16 cellular contexts compared by ENCODE assay signal in the genomic region with DNA sequence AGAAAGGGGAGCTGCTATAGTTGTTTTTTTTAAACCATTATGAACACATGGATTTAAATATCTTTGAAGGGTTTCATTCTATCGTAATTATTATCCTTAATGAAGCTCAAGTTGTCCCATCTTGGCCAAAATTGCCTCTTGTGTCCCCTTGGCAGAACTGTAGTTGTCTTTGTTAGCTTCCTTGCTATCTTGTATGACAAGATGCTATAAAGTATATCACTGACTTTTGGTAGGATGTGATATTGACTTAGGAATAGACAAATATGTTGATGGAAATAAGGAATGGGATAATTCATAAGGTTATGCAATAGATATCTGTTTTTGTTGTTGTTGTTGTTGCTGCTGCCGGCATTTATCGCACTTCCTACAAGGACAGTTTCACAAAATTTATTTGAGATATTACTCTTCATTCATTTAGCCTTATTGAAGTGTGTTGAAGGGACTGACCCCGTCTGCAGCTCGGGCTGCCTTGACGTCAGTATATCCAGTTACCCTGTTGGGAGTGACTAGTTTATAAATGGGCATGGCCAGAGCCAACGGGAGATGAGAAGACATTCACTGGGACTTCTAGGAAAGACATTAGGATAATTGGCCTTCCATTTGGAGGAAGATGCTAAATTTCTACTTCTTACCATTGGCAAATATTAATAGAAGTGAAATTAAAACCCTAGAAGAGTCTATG. TPM values are rescaled to one million over a fixed set of nuclear protein-coding genes. Genes with fewer than 3 reads are reported as not detected.
DNase-seq lines count a peak whose midpoint lies in the region; ATAC-seq and TF ChIP-seq lines count a peak whose summit lies in the region.
"Had no signal": no experiment of that assay in that cellular context is flagged by ENCODE, and none has a peak within 500 bp of the region (broad histone marks: within the 10 kb centered on the region; RNA-seq: fewer than 3 reads in every experiment).

No MANE protein-coding gene starts in this region.

- no peak overlapping the region for H3K27ac Mint-ChIP-seq in CD4-positive, alpha-beta memory T cell
- H3K27ac Mint-ChIP-seq: B cell; CD4-positive, alpha-beta T cell had no signal

- H3K9me3 ChIP-seq in HCT116 (ENCODE audit: control insufficient read depth in 1 of 2, insufficient read depth in 1 of 2, low read depth in 1 of 2, low read length in 2 of 2) (no peaks in the 10 kb centered on the region), Panc1 (ENCODE audit: control insufficient read depth, insufficient read depth, low read depth, low read length) (no peaks in the 10 kb centered on the region), parathyroid adenoma (ENCODE audit: control insufficient read depth, low read length) (no peaks in the 10 kb centered on the region)
- H3K9me3 ChIP-seq in CD4-positive, alpha-beta memory T cell (ENCODE audit: control insufficient read depth in 1 of 2, low read length in 2 of 2) = no peaks in the 10 kb centered on the region

- POLR2A ChIA-PET in HCT116 (lab: Charles Lee) = interaction anchor here (0.7 kb wide), 1 partner anchor 132 kb away, joined by 3 read pairs; a partner anchor contains a TSS
- POLR2A ChIA-PET in Panc1 (lab: Charles Lee) = interaction anchor here (0.8 kb wide), 1 partner anchor 17 kb away, joined by 22 read pairs; no protein-coding TSS in a partner anchor
- POLR2A ChIA-PET in CD4-positive, alpha-beta memory T cell (lab: Charles Lee; ENCODE audit: partially characterized antibody) = no interaction called here

- peak overlapping the region; percentile 62 for H3K4me2 ChIP-seq in HCT116 (ENCODE audit: low read length)
- no peak overlapping the region for H3K4me2 ChIP-seq in parathyroid adenoma (ENCODE audit: low read length)

- BruUV-seq in HCT116 (replicated peaks; lab: Mats Ljungman, UMichigan) (TSS peak; percentile 84), Panc1 (replicated peaks; lab: Mats Ljungman, UMichigan) (no TSS peak)

- H3K9me3 Mint-ChIP-seq in CD4-positive, alpha-beta memory T cell = no peaks in the 10 kb centered on the region
- H3K9me3 Mint-ChIP-seq: CD4-positive, alpha-beta T cell had no signal

- TF ChIP-seq POLR2A in HCT116 (IDR thresholded peaks at IDR 0.05; ENCODE audit: borderline replicate concordance, extremely low read depth, insufficient read depth, insufficient read length) = no peak

- H4K20me1 ChIP-seq in HCT116 (ENCODE audit: insufficient read depth) = no peaks in the 10 kb centered on the region

- no peak for TF ChIP-seq CTCF in HCT116 (IDR thresholded peaks at IDR 0.05 in 2 of 3, conservative IDR thresholded peaks at IDR 0.05 in 1 of 3; ENCODE audit: borderline replicate concordance in 1 of 3, insufficient read depth in 1 of 3, low read depth in 2 of 3, low read length in 2 of 3)
- no peak for TF ChIP-seq CTCF in Panc1 (IDR thresholded peaks at IDR 0.05)
- no peak for TF ChIP-seq CTCF in brain microvascular endothelial cell (IDR thresholded peaks at IDR 0.05; ENCODE audit: low read depth, low read length, missing control alignments)
- no peak for TF ChIP-seq CTCF in parathyroid adenoma (IDR thresholded peaks at IDR 0.05)

- no peaks in the 10 kb centered on the region for H3K36me3 ChIP-seq in HCT116 (ENCODE audit: control insufficient read depth in 1 of 2, insufficient read depth in 2 of 2, low read length in 2 of 2)
- H3K36me3 ChIP-seq in Panc1 (ENCODE audit: control insufficient read depth, insufficient read depth, low read length) = no peaks in the 10 kb centered on the region
- no peaks in the 10 kb centered on the region for H3K36me3 ChIP-seq in brain microvascular endothelial cell (replicated peaks)
- H3K36me3 ChIP-seq in parathyroid adenoma (ENCODE audit: control insufficient read depth, insufficient read depth, low read length) = no peaks in the 10 kb centered on the region
- no peaks in the 10 kb centered on the region for H3K36me3 ChIP-seq in CD4-positive, alpha-beta memory T cell (ENCODE audit: insufficient read depth, low read length)

- no peak for TF ChIP-seq RAD21 in HCT116 (IDR thresholded peaks at IDR 0.05; ENCODE audit: low read depth)

- H3K79me2 ChIP-seq in HCT116 (ENCODE audit: insufficient read depth, low read length) (no peaks in the 10 kb centered on the region), parathyroid adenoma (no peaks in the 10 kb centered on the region)

- H3K27ac ChIP-seq in HCT116 (ENCODE audit: low read depth, low read length) (no peak overlapping the region), Panc1 (ENCODE audit: low read length) (peak overlapping the region; percentile 94), brain microvascular endothelial cell (peak overlapping the region; percentile 93), parathyroid adenoma (no peak overlapping the region)
- no peak overlapping the region for H3K27ac ChIP-seq in CD4-positive, alpha-beta memory T cell (ENCODE audit: low read depth, low read length)

- RAD21 ChIA-PET in HCT116 (lab: Charles Lee; ENCODE audit: low non-redundant PET in 1 of 2, low total read pairs in 2 of 2, uncharacterized antibody in 2 of 2, unreplicated experiment in 2 of 2) = no interaction called here

- no peak for DNase-seq in HCT116 (ENCODE audit: low read depth, low spot score)
- DNase-seq in Panc1 (ENCODE audit: low read depth, low spot score) = peak; percentile 54
- no peak for DNase-seq in brain microvascular endothelial cell
- no peak for DNase-seq in NCI-H1930 (lab: John Stamatoyannopoulos, UW)
- no peak for DNase-seq in CD4-positive, alpha-beta memory T cell
- DNase-seq: CD4-positive, alpha-beta T cell; DMS79; HCEC 1CT; KG1; NCI-H1048; NCI-H1436 treated with DMSO at 0.1 percent for 48 hours; NCI-H524; SIG-M5 had no signal

- peaks cover 2 to 7% of the 10 kb centered on the region in 2 donors for H3K36me3 Mint-ChIP-seq in CD4-positive, alpha-beta memory T cell

- ATAC-seq in HCT116 (no peak), Panc1 (peak; percentile 62), HG02870 (IDR thresholded peaks at IDR 0.05; ENCODE audit: unreplicated experiment) (no peak)

- H3K4me3 ChIP-seq in HCT116 (replicated peaks in 1 of 2; ENCODE audit: low read depth in 1 of 2, low read length in 2 of 2) (no peak overlapping the region), Panc1 (ENCODE audit: low read depth in 2 of 2, low read length in 2 of 2) (peak overlapping the region; percentile 19 to 43; a peak in 3 of 4 replicates), brain microvascular endothelial cell (ENCODE audit: low read depth, low read length) (no peak overlapping the region), parathyroid adenoma (ENCODE audit: low read depth, low read length) (no peak overlapping the region)
- H3K4me3 ChIP-seq in CD4-positive, alpha-beta memory T cell (ENCODE audit: low read length in 2 of 2) = no peak overlapping the region

- intact Hi-C loops in HCT116 (cut with micrococcal nuclease) = no loop called here
- intact Hi-C loops in Panc1 (cut with micrococcal nuclease; ENCODE audit: unreplicated experiment) = no loop called here
- intact Hi-C loops in CD4-positive, alpha-beta memory T cell (cut with micrococcal nuclease) = no loop called here

- H3K4me1 ChIP-seq in HCT116 (ENCODE audit: control insufficient read depth in 1 of 2, insufficient read depth in 2 of 2, low read length in 2 of 2) (peaks cover 0 to 15% of the 10 kb centered on the region in 2 experiments; a peak in 2 of 4 replicates), Panc1 (ENCODE audit: control insufficient read depth, insufficient read depth, low read length) (peaks cover 25% of the 10 kb centered on the region), parathyroid adenoma (peaks cover 4% of the 10 kb centered on the region)
- no peaks in the 10 kb centered on the region for H3K4me1 ChIP-seq in CD4-positive, alpha-beta memory T cell (ENCODE audit: insufficient read depth, low read length)

- peak overlapping the region; percentile 22 for H2AFZ ChIP-seq in HCT116 (ENCODE audit: low read depth, low read length, poor library complexity, severe bottlenecking)
- H2AFZ ChIP-seq in parathyroid adenoma = peak overlapping the region; percentile 65

- CTCF ChIA-PET in HCT116 (lab: Charles Lee) (interaction anchor here (1.6 kb wide), 1 partner anchor 22 kb away, joined by 7 read pairs; no protein-coding TSS in a partner anchor), Panc1 (lab: Charles Lee) (interaction anchor here (0.5 to 0.6 kb wide), 2 partner anchors 719 to 1111 kb away, joined by 3 to 4 read pairs; no protein-coding TSS in a partner anchor)
- CTCF ChIA-PET in CD4-positive, alpha-beta memory T cell (lab: Charles Lee; ENCODE audit: partially characterized antibody) = interaction anchor here (1.0 kb wide), 1 partner anchor 128 kb away, joined by 4 read pairs; no protein-coding TSS in a partner anchor

- H3K4me1 Mint-ChIP-seq in CD4-positive, alpha-beta memory T cell = no peaks in the 10 kb centered on the region

- H3K9me2 ChIP-seq in HCT116 (ENCODE audit: insufficient read depth) = no peaks in the 10 kb centered on the region

- in situ Hi-C loops in Panc1 (cut with HindIII; ENCODE audit: low pct_unique_long_range_greater_than_20kb, low sequenced_read_pairs) = no loop called here
- in situ Hi-C loops in brain microvascular endothelial cell (cut with HindIII; ENCODE audit: low pct_ligation_motif_present, low sequenced_read_pairs) = no loop called here

- H3K4me3 Mint-ChIP-seq in CD4-positive, alpha-beta memory T cell = no peak overlapping the region
- H3K4me3 Mint-ChIP-seq: B cell; CD4-positive, alpha-beta T cell had no signal

- H3K27me3 ChIP-seq in HCT116 (ENCODE audit: insufficient read depth, low read length) (no peaks in the 10 kb centered on the region), Panc1 (ENCODE audit: control insufficient read depth, insufficient read depth, low read length) (no peaks in the 10 kb centered on the region), brain microvascular endothelial cell (replicated peaks) (no peaks in the 10 kb centered on the region), parathyroid adenoma (ENCODE audit: control insufficient read depth, insufficient read depth, low read length) (no peaks in the 10 kb centered on the region)
- no peaks in the 10 kb centered on the region for H3K27me3 ChIP-seq in CD4-positive, alpha-beta memory T cell (ENCODE audit: insufficient read depth, low read length)

- no peaks in the 10 kb centered on the region for H3K27me3 Mint-ChIP-seq in CD4-positive, alpha-beta memory T cell
- H3K27me3 Mint-ChIP-seq: B cell; CD4-positive, alpha-beta T cell had no signal

- no peak overlapping the region for H3K9ac ChIP-seq in HCT116 (ENCODE audit: low read length)
- H3K9ac ChIP-seq in parathyroid adenoma = no peak overlapping the region

RNA-seq across cellular contexts. Expression of a gene that starts 26.1 kb away (rescaled TPM):
- total RNA-seq in HCT116 (2021; ENCODE audit: unreplicated experiment) (3.9 TPM), Panc1 (2021; ENCODE audit: unreplicated experiment) (4.1 TPM)
- polyA plus RNA-seq in HCT116 (2012) = 1.6 and 2.5 TPM in 2 replicates
- 6.6 TPM for polyA plus RNA-seq in Panc1 (2012; ENCODE audit: insufficient read length)
- total RNA-seq in CD4-positive, alpha-beta memory T cell = 1 to 10 TPM; 2.7 to 4.3 TPM
- polyA plus RNA-seq in CD4-positive, alpha-beta memory T cell = 1 to 10 TPM in 1 of 2 donors, under 1 TPM in 1; 0.38 to 1.1 TPM

RNA-seq across cellular contexts. Expression of a gene that starts 42.2 kb away (rescaled TPM):
- 33.1 TPM for total RNA-seq in HCT116 (2021; ENCODE audit: unreplicated experiment)
- 13.9 and 17.1 TPM in 2 replicates for polyA plus RNA-seq in HCT116 (2012)
- 25.9 TPM for total RNA-seq in Panc1 (2021; ENCODE audit: unreplicated experiment)
- polyA plus RNA-seq in Panc1 (2012; ENCODE audit: insufficient read length) = 34.2 TPM
- 100 to 1,000 TPM; 232 to 238 TPM for total RNA-seq in CD4-positive, alpha-beta memory T cell
- 10 to 100 TPM; 12.5 to 14.5 TPM for polyA plus RNA-seq in CD4-positive, alpha-beta memory T cell

RNA-seq across cellular contexts. Expression of a gene that starts 53.8 kb away (rescaled TPM):
- total RNA-seq in HCT116 (2021; ENCODE audit: unreplicated experiment) = 103 TPM
- 47.9 and 52.6 TPM in 2 replicates for polyA plus RNA-seq in HCT116 (2012)
- total RNA-seq in Panc1 (2021; ENCODE audit: unreplicated experiment) = 115 TPM
- polyA plus RNA-seq in Panc1 (2012; ENCODE audit: insufficient read length) = 51.5 TPM
- 10 to 100 TPM; 66.5 to 66.6 TPM for total RNA-seq in CD4-positive, alpha-beta memory T cell
- 10 to 100 TPM; 71.2 to 74.9 TPM for polyA plus RNA-seq in CD4-positive, alpha-beta memory T cell

Comparison
In these comparisons a context has a peak if more than half of its experiments do, and no peak if none do; other contexts are left out.
1. H3K27ac ChIP-seq: peak in Panc1 (single experiment) and brain microvascular endothelial cell (single experiment); none in HCT116 (single experiment), parathyroid adenoma (single experiment) and CD4-positive, alpha-beta memory T cell (single experiment).
2. H3K4me3 ChIP-seq: peak in Panc1 (2 of 2); none in HCT116 (0 of 2), brain microvascular endothelial cell (single experiment), parathyroid adenoma (single experiment) and CD4-positive, alpha-beta memory T cell (0 of 2).